In genomic region chr1:217897121-217897520, GRCh38 we compare ENCODE assay signal across 24 cellular contexts.
DNase-seq lines count a peak whose midpoint lies in the region; ATAC-seq, FAIRE-seq and TF ChIP-seq lines count a peak whose summit lies in the region.
"Had no signal": no experiment of that assay in that cellular context is flagged by ENCODE, and none has a peak within 500 bp of the region (broad histone marks: within the 10 kb centered on the region; RNA-seq: fewer than 3 reads in every experiment).

No MANE protein-coding gene starts in this region.

- H3K36me3 Mint-ChIP-seq in GM23338 (ENCODE audit: low read depth) (no peaks in the 10 kb centered on the region), astrocyte (ENCODE audit: low read depth, unreplicated experiment) (no peaks in the 10 kb centered on the region), T-helper 17 cell (ENCODE audit: low read depth) (no peaks in the 10 kb centered on the region), type B pancreatic cell (no peaks in the 10 kb centered on the region)
- no peaks in the 10 kb centered on the region for H3K36me3 Mint-ChIP-seq in activated naive CD8-positive, alpha-beta T cell treated with anti-CD3 and anti-CD28 coated beads, Interleukin-2, amount 50 U/mL, for 24 hours (ENCODE audit: low read depth)
- H3K36me3 Mint-ChIP-seq: CD14-positive monocyte; CD4-positive, alpha-beta memory T cell; CD4-positive, CD25-positive, alpha-beta regulatory T cell; CD8-positive, alpha-beta memory T cell had no signal

- H4K12ac ChIP-seq in trophoblast cell (ENCODE audit: low read depth, low read length), result no peak overlapping the region

- H4K20me1 ChIP-seq in GM23338 (replicated peaks; ENCODE audit: insufficient read depth) (no peaks in the 10 kb centered on the region), SK-N-SH (ENCODE audit: insufficient read depth) (no peaks in the 10 kb centered on the region), astrocyte (ENCODE audit: insufficient read depth, low read length) (no peaks in the 10 kb centered on the region)
- H4K20me1 ChIP-seq: BLaER1 had no signal

- 53% methylated on average over 2 of the region's 2 CpGs for WGBS in SK-N-SH (ENCODE audit: low lambda C conversion rate)
- no CpG with 5 or more reads among the region's 2 CpGs for WGBS in trophoblast cell (ENCODE audit: extremely low coverage, insufficient coverage, insufficient read length)

- ATAC-seq in GM23338 (no peak), T-helper 17 cell (no peak), HG03439 (IDR thresholded peaks at IDR 0.05; ENCODE audit: unreplicated experiment) (no peak)
- no peak for ATAC-seq in activated naive CD8-positive, alpha-beta T cell treated with anti-CD3 and anti-CD28 coated beads, Interleukin-2, amount 50 U/mL, for 24 hours

- POLR2A ChIA-PET in SK-N-SH (lab: Yijun Ruan, JAX), result no interaction called here

- no peak overlapping the region for H3K18ac ChIP-seq in trophoblast cell (ENCODE audit: low read length)

- no peak overlapping the region for H3K4me3 ChIP-seq in GM23338
- no peak overlapping the region for H3K4me3 ChIP-seq in SK-N-SH (ENCODE audit: low read depth in 2 of 2, low read length in 1 of 2)
- no peak overlapping the region for H3K4me3 ChIP-seq in astrocyte (ENCODE audit: insufficient read depth, low read depth, low read length)
- no peak overlapping the region for H3K4me3 ChIP-seq in trophoblast cell (ENCODE audit: low read depth, low read length)
- H3K4me3 ChIP-seq: BLaER1 had no signal

- H3K23ac ChIP-seq in trophoblast cell (ENCODE audit: low read length), result no peak overlapping the region

- H3K27ac Mint-ChIP-seq in GM23338, result no peak overlapping the region
- no peak overlapping the region for H3K27ac Mint-ChIP-seq in astrocyte (ENCODE audit: unreplicated experiment)
- H3K27ac Mint-ChIP-seq in T-helper 17 cell, result no peak overlapping the region
- no peak overlapping the region for H3K27ac Mint-ChIP-seq in type B pancreatic cell
- no peak overlapping the region for H3K27ac Mint-ChIP-seq in activated naive CD8-positive, alpha-beta T cell treated with anti-CD3 and anti-CD28 coated beads, Interleukin-2, amount 50 U/mL, for 24 hours
- H3K27ac Mint-ChIP-seq: CD14-positive monocyte; CD4-positive, alpha-beta memory T cell; CD4-positive, CD25-positive, alpha-beta regulatory T cell; CD8-positive, alpha-beta memory T cell had no signal

- DNase-seq in GM23338 (ENCODE audit: low spot score), result no peak
- DNase-seq in SK-N-SH, result no peak
- peak; percentile 22 for DNase-seq in astrocyte (ENCODE audit: low read depth)
- DNase-seq in trophoblast cell, result no peak
- DNase-seq in T-helper 17 cell, result no peak
- no peak for DNase-seq in type B pancreatic cell (ENCODE audit: extremely low spot score, unreplicated experiment)
- DNase-seq in activated naive CD8-positive, alpha-beta T cell treated with anti-CD3 and anti-CD28 coated beads, Interleukin-2, amount 50 U/mL, for 24 hours, result no peak
- DNase-seq: 8988T; ACHN; BE2C; C1 segment of cervical spinal cord; CD4-positive, alpha-beta memory T cell; CD4-positive, CD25-positive, alpha-beta regulatory T cell; CD8-positive, alpha-beta memory T cell; COR-L47; DMS79 treated with DMSO at 0.1 percent for 48 hours; GF-D8 had no signal

- H3K14ac ChIP-seq in trophoblast cell (ENCODE audit: low read length), result no peak overlapping the region

- H3K9ac ChIP-seq in SK-N-SH, result no peak overlapping the region
- no peak overlapping the region for H3K9ac ChIP-seq in astrocyte (ENCODE audit: low read length)
- H3K9ac ChIP-seq in trophoblast cell (ENCODE audit: low read length), result peak overlapping the region; percentile 34
- H3K9ac ChIP-seq: BLaER1 had no signal

- H3K27me3 ChIP-seq in GM23338 (ENCODE audit: insufficient read depth) (no peaks in the 10 kb centered on the region), SK-N-SH (ENCODE audit: insufficient read depth) (no peaks in the 10 kb centered on the region), astrocyte (ENCODE audit: insufficient read depth, low read length) (no peaks in the 10 kb centered on the region), trophoblast cell (ENCODE audit: insufficient read depth, low read length) (no peaks in the 10 kb centered on the region)
- H3K27me3 ChIP-seq: BE2C, BLaER1 had no signal

- TF ChIP-seq RAD21 in SK-N-SH (IDR thresholded peaks at IDR 0.05; ENCODE audit: low read length), result no peak

- H3K27me3 Mint-ChIP-seq in GM23338 (ENCODE audit: insufficient read depth, low read depth, poor library complexity) (no peaks in the 10 kb centered on the region), astrocyte (ENCODE audit: low read depth, unreplicated experiment) (no peaks in the 10 kb centered on the region), T-helper 17 cell (no peaks in the 10 kb centered on the region), type B pancreatic cell (peaks cover under 1% of the 10 kb centered on the region)
- H3K27me3 Mint-ChIP-seq in activated naive CD8-positive, alpha-beta T cell treated with anti-CD3 and anti-CD28 coated beads, Interleukin-2, amount 50 U/mL, for 24 hours, result no peaks in the 10 kb centered on the region
- H3K27me3 Mint-ChIP-seq: CD4-positive, alpha-beta memory T cell; CD4-positive, CD25-positive, alpha-beta regulatory T cell; CD8-positive, alpha-beta memory T cell had no signal

- H3K4me2 ChIP-seq in GM23338 (no peak overlapping the region), SK-N-SH (no peak overlapping the region), astrocyte (ENCODE audit: low read length) (no peak overlapping the region), trophoblast cell (ENCODE audit: low read length) (no peak overlapping the region)
- H3K4me2 ChIP-seq: BLaER1 had no signal

- no peak overlapping the region for H2BK5ac ChIP-seq in trophoblast cell (ENCODE audit: low read depth, low read length, poor library complexity)

- no peak overlapping the region for H4K8ac ChIP-seq in trophoblast cell (ENCODE audit: low read depth, low read length)

- H3K79me1 ChIP-seq in trophoblast cell (ENCODE audit: low read length), result no peaks in the 10 kb centered on the region

- H3K4me1 ChIP-seq in GM23338 (ENCODE audit: insufficient read depth) (peaks cover 6% of the 10 kb centered on the region), SK-N-SH (ENCODE audit: control insufficient read depth in 1 of 2, insufficient read depth in 2 of 2, low read depth in 1 of 2, low read length in 1 of 2) (peaks cover 0 to 12% of the 10 kb centered on the region in 2 experiments; a peak in 3 of 4 replicates), astrocyte (ENCODE audit: insufficient read depth, low read length) (no peaks in the 10 kb centered on the region), trophoblast cell (ENCODE audit: control insufficient read depth in 1 of 2, insufficient read depth in 2 of 2, low read length in 2 of 2) (no peaks in the 10 kb centered on the region)
- H3K4me1 ChIP-seq: BE2C, BLaER1 had no signal

- no peaks in the 10 kb centered on the region for H3F3A ChIP-seq in GM23338 (replicated peaks; ENCODE audit: low read depth)
- H3F3A ChIP-seq in SK-N-SH (replicated peaks; ENCODE audit: insufficient read depth), result peaks cover 15% of the 10 kb centered on the region

- FAIRE-seq in astrocyte (lab: Jason Lieb, UNC), result no peak
- FAIRE-seq: A204.1, G401.6, GM12891, GM19239 had no signal

- CTCF ChIA-PET in SK-N-SH (lab: Yijun Ruan, JAX), result no interaction called here

- H3K79me2 ChIP-seq in GM23338 (replicated peaks; ENCODE audit: insufficient read depth) (no peaks in the 10 kb centered on the region), SK-N-SH (ENCODE audit: insufficient read depth) (no peaks in the 10 kb centered on the region), astrocyte (ENCODE audit: insufficient read depth, low read length) (no peaks in the 10 kb centered on the region), trophoblast cell (ENCODE audit: control insufficient read depth, insufficient read depth, low read length, poor library complexity) (no peaks in the 10 kb centered on the region)

- TF ChIP-seq EP300 in SK-N-SH (IDR thresholded peaks at IDR 0.05; ENCODE audit: borderline replicate concordance in 1 of 2, low read depth in 1 of 2, low read length in 1 of 2), result peak in 1 of 2 experiments; percentile 13; a peak in 1 of 4 replicates

- H3K9me2 ChIP-seq in GM23338 (ENCODE audit: insufficient read depth), result no peaks in the 10 kb centered on the region
- no peaks in the 10 kb centered on the region for H3K9me2 ChIP-seq in SK-N-SH

- no peak overlapping the region for H2AK5ac ChIP-seq in trophoblast cell (ENCODE audit: low read length)

- H3K27ac ChIP-seq in GM23338 (ENCODE audit: low read depth) (no peak overlapping the region), SK-N-SH (ENCODE audit: low read depth in 2 of 2, low read length in 1 of 2) (peak overlapping the region in 1 of 2 experiments; percentile 41; a peak in 1 of 4 replicates), astrocyte (ENCODE audit: low read depth, low read length) (no peak overlapping the region), trophoblast cell (ENCODE audit: low read depth, low read length) (no peak overlapping the region)
- H3K27ac ChIP-seq: BLaER1 had no signal

- H3K4me1 Mint-ChIP-seq in GM23338, result peaks cover 18% of the 10 kb centered on the region
- H3K4me1 Mint-ChIP-seq in astrocyte (ENCODE audit: low read depth, unreplicated experiment), result peaks cover 9% of the 10 kb centered on the region
- H3K4me1 Mint-ChIP-seq in T-helper 17 cell, result no peaks in the 10 kb centered on the region
- H3K4me1 Mint-ChIP-seq in type B pancreatic cell (ENCODE audit: unreplicated experiment), result no peaks in the 10 kb centered on the region
- H3K4me1 Mint-ChIP-seq in activated naive CD8-positive, alpha-beta T cell treated with anti-CD3 and anti-CD28 coated beads, Interleukin-2, amount 50 U/mL, for 24 hours, result no peaks in the 10 kb centered on the region
- H3K4me1 Mint-ChIP-seq: CD14-positive monocyte; CD4-positive, alpha-beta memory T cell; CD4-positive, CD25-positive, alpha-beta regulatory T cell; CD8-positive, alpha-beta memory T cell had no signal

- H2BK120ac ChIP-seq in trophoblast cell (ENCODE audit: insufficient read depth, low read length, poor library complexity), result no peak overlapping the region

- H3K9me3 ChIP-seq in SK-N-SH (no peaks in the 10 kb centered on the region), astrocyte (ENCODE audit: insufficient read depth, low read depth, low read length) (no peaks in the 10 kb centered on the region), trophoblast cell (ENCODE audit: insufficient read depth, low read depth, low read length) (no peaks in the 10 kb centered on the region), T-helper 17 cell (ENCODE audit: control insufficient read depth, low read length, poor library complexity, severe bottlenecking) (no peaks in the 10 kb centered on the region)
- H3K9me3 ChIP-seq: BE2C, BLaER1 had no signal

- H2BK12ac ChIP-seq in trophoblast cell (ENCODE audit: low read length), result no peak overlapping the region

- H3K9me3 Mint-ChIP-seq in GM23338, result no peaks in the 10 kb centered on the region
- H3K9me3 Mint-ChIP-seq in astrocyte (ENCODE audit: unreplicated experiment), result no peaks in the 10 kb centered on the region
- H3K9me3 Mint-ChIP-seq in type B pancreatic cell, result no peaks in the 10 kb centered on the region
- no peaks in the 10 kb centered on the region for H3K9me3 Mint-ChIP-seq in activated naive CD8-positive, alpha-beta T cell treated with anti-CD3 and anti-CD28 coated beads, Interleukin-2, amount 50 U/mL, for 24 hours

- no peak overlapping the region for H4K91ac ChIP-seq in trophoblast cell (ENCODE audit: low read depth, low read length)

- H3K4ac ChIP-seq in trophoblast cell (ENCODE audit: low read depth, low read length), result no peak overlapping the region

- H3K4me3 Mint-ChIP-seq in GM23338 (no peak overlapping the region), astrocyte (ENCODE audit: unreplicated experiment) (no peak overlapping the region), T-helper 17 cell (no peak overlapping the region), type B pancreatic cell (no peak overlapping the region)
- no peak overlapping the region for H3K4me3 Mint-ChIP-seq in activated naive CD8-positive, alpha-beta T cell treated with anti-CD3 and anti-CD28 coated beads, Interleukin-2, amount 50 U/mL, for 24 hours
- H3K4me3 Mint-ChIP-seq: CD14-positive monocyte; CD4-positive, alpha-beta memory T cell; CD4-positive, CD25-positive, alpha-beta regulatory T cell; CD8-positive, alpha-beta memory T cell had no signal

- TF ChIP-seq CTCF in GM23338 (conservative IDR thresholded peaks at IDR 0.05; ENCODE audit: low read depth in 2 of 2), result no peak
- no peak for TF ChIP-seq CTCF in SK-N-SH (IDR thresholded peaks at IDR 0.05)
- TF ChIP-seq CTCF in astrocyte (IDR thresholded peaks at IDR 0.05; ENCODE audit: insufficient read depth, low read depth, low read length), result no peak
- no peak for TF ChIP-seq CTCF in type B pancreatic cell (conservative IDR thresholded peaks at IDR 0.05)

- peak overlapping the region; percentile 29; the same call in 1 of the 2 replicates for H2AFZ ChIP-seq in GM23338
- H2AFZ ChIP-seq in SK-N-SH (ENCODE audit: low read depth), result no peak overlapping the region
- no peak overlapping the region for H2AFZ ChIP-seq in astrocyte (ENCODE audit: low read depth, low read length)
- H2AFZ ChIP-seq in trophoblast cell (ENCODE audit: insufficient read depth, low read length, poor library complexity), result no peak overlapping the region

- H3K36me3 ChIP-seq in GM23338 (ENCODE audit: insufficient read depth) (no peaks in the 10 kb centered on the region), SK-N-SH (replicated peaks in 1 of 2; ENCODE audit: control insufficient read depth in 1 of 2, insufficient read depth in 2 of 2, low read length in 1 of 2) (no peaks in the 10 kb centered on the region), astrocyte (ENCODE audit: insufficient read depth, low read length) (no peaks in the 10 kb centered on the region), trophoblast cell (ENCODE audit: control insufficient read depth in 1 of 2, insufficient read depth in 2 of 2, low read length in 2 of 2) (no peaks in the 10 kb centered on the region)
- H3K36me3 ChIP-seq: BE2C, BLaER1 had no signal
